ENCODE assay signal across 11 cellular contexts in genomic region chr11:2380396-2380795, GRCh38. TPM values are rescaled to one million over a fixed set of nuclear protein-coding genes. Genes with fewer than 3 reads are reported as not detected.
A peak's percentile ranks its signal among the peaks of the same experiment; 100 is the strongest.
DNase-seq lines count a peak whose midpoint lies in the region; ATAC-seq and TF ChIP-seq lines count a peak whose summit lies in the region.
"Had no signal": no experiment of that assay in that cellular context is flagged by ENCODE, and none has a peak within 500 bp of the region (broad histone marks: within the 10 kb centered on the region; RNA-seq: fewer than 3 reads in every experiment).

No MANE protein-coding gene starts in this region.

- peak overlapping the region; percentile 86; the same call in 1 of the 2 replicates for H3K27ac ChIP-seq in BLaER1
- H3K27ac ChIP-seq in MM.1S (ENCODE audit: low read length) = no peak overlapping the region
- H3K27ac ChIP-seq in endodermal cell (ENCODE audit: low read depth, low read length) = no peak overlapping the region
- no peak overlapping the region for H3K27ac ChIP-seq in neuronal stem cell (replicated peaks; ENCODE audit: low read length)
- H3K27ac ChIP-seq: foreskin keratinocyte, HL-60 had no signal

- H3K4me1 Mint-ChIP-seq in endodermal cell = peaks cover 13% of the 10 kb centered on the region

- TF ChIP-seq CTCF in MM.1S (IDR thresholded peaks at IDR 0.05; ENCODE audit: low read length) (no peak), endodermal cell (conservative IDR thresholded peaks at IDR 0.05) (no peak)

- H3K36me3 ChIP-seq in BLaER1 (peaks cover 30% of the 10 kb centered on the region), MM.1S (replicated peaks; ENCODE audit: insufficient read depth, low read length) (no peaks in the 10 kb centered on the region), endodermal cell (ENCODE audit: control insufficient read depth, insufficient read depth, low read length) (peaks cover 4% of the 10 kb centered on the region), neuronal stem cell (replicated peaks in 1 of 2; ENCODE audit: control insufficient read depth in 2 of 2, insufficient read depth in 2 of 2, low read length in 2 of 2) (peaks cover 7 to 40% of the 10 kb centered on the region in 2 donors)

- DNase-seq in MM.1S = no peak
- no peak for DNase-seq in endodermal cell
- no peak for DNase-seq in neuronal stem cell (ENCODE audit: low spot score)
- no peak for DNase-seq in OCI-M1 (lab: John Stamatoyannopoulos, UW)
- DNase-seq: foreskin keratinocyte, NCI-H774 had no signal

- H3K27me3 ChIP-seq in BLaER1 (no peaks in the 10 kb centered on the region), MM.1S (replicated peaks; ENCODE audit: insufficient read depth, low read length) (peaks cover 74% of the 10 kb centered on the region), endodermal cell (ENCODE audit: control insufficient read depth, insufficient read depth, low read length, poor library complexity, severe bottlenecking) (no peaks in the 10 kb centered on the region), neuronal stem cell (ENCODE audit: control insufficient read depth in 3 of 3, insufficient read depth in 3 of 3, low read depth in 1 of 3, low read length in 3 of 3) (no peaks in the 10 kb centered on the region)
- H3K27me3 ChIP-seq: foreskin keratinocyte had no signal

- peak overlapping the region; percentile 97 for H3K23ac ChIP-seq in neuronal stem cell (ENCODE audit: low read depth, low read length, poor library complexity)

- H2AFZ ChIP-seq in MM.1S (ENCODE audit: low read length) = no peak overlapping the region
- H2AFZ ChIP-seq in neuronal stem cell (ENCODE audit: low read length) = no peak overlapping the region

- H3K9me2 ChIP-seq in MM.1S (replicated peaks; ENCODE audit: insufficient read depth, low read length) = no peaks in the 10 kb centered on the region

- WGBS in endodermal cell (ENCODE audit: insufficient coverage in 1 of 2, insufficient read length in 1 of 2), 2 experiments = 87 to 88% methylated on average over 7 to 13 of the region's 13 CpGs
- WGBS in neuronal stem cell (ENCODE audit: extremely low coverage in 2 of 2, insufficient read length in 2 of 2, insufficient replicate concordance in 1 of 2), 2 donors = no CpG with 5 or more reads among the region's 13 CpGs

- H3K27me3 Mint-ChIP-seq in endodermal cell (ENCODE audit: insufficient read depth) = peaks cover 2% of the 10 kb centered on the region

- H3K79me2 ChIP-seq in MM.1S (ENCODE audit: low read length) = no peaks in the 10 kb centered on the region

- no peak overlapping the region for H2BK15ac ChIP-seq in neuronal stem cell (ENCODE audit: low read length)

- H3K9ac ChIP-seq in BLaER1 (no peak overlapping the region), MM.1S (ENCODE audit: low read length) (no peak overlapping the region), endodermal cell (ENCODE audit: extremely low read depth, low read length, poor library complexity, severe bottlenecking) (no peak overlapping the region), neuronal stem cell (ENCODE audit: low read depth, low read length, poor library complexity) (no peak overlapping the region)

- peaks cover 14% of the 10 kb centered on the region; the same call in 1 of the 2 replicates for H3K9me3 ChIP-seq in BLaER1
- no peaks in the 10 kb centered on the region for H3K9me3 ChIP-seq in MM.1S (replicated peaks; ENCODE audit: insufficient read depth, low read length)
- H3K9me3 ChIP-seq in endodermal cell (ENCODE audit: control insufficient read depth, low read length) = no peaks in the 10 kb centered on the region
- no peaks in the 10 kb centered on the region for H3K9me3 ChIP-seq in neuronal stem cell (replicated peaks in 1 of 2; ENCODE audit: control insufficient read depth in 2 of 2, insufficient read depth in 1 of 2, low read depth in 1 of 2, low read length in 2 of 2)

- no peak overlapping the region for H4K8ac ChIP-seq in neuronal stem cell (ENCODE audit: low read depth, low read length)

- H4K20me1 ChIP-seq in BLaER1 (peaks cover 88% of the 10 kb centered on the region), MM.1S (ENCODE audit: insufficient read depth, low read length) (no peaks in the 10 kb centered on the region)

- no peaks in the 10 kb centered on the region; the same call in 1 of the 2 replicates for H3F3A ChIP-seq in MM.1S (ENCODE audit: insufficient read depth, low read length)

- peak overlapping the region; percentile 98 for H3K4me2 ChIP-seq in BLaER1
- H3K4me2 ChIP-seq in MM.1S (ENCODE audit: low read depth, low read length) = peak overlapping the region; percentile 5; the same call in 1 of the 2 replicates
- H3K4me2 ChIP-seq in neuronal stem cell (ENCODE audit: insufficient read depth, low read length, poor library complexity, severe bottlenecking) = no peak overlapping the region

- peaks cover 74% of the 10 kb centered on the region for H3K4me1 ChIP-seq in BLaER1
- H3K4me1 ChIP-seq in MM.1S (ENCODE audit: low read length) = peaks cover 3% of the 10 kb centered on the region; the same call in 1 of the 2 replicates
- no peaks in the 10 kb centered on the region for H3K4me1 ChIP-seq in endodermal cell (ENCODE audit: control insufficient read depth, insufficient read depth, low read length)
- peaks cover 7 to 15% of the 10 kb centered on the region in 2 donors for H3K4me1 ChIP-seq in neuronal stem cell (ENCODE audit: control insufficient read depth in 2 of 2, insufficient read depth in 1 of 2, low read depth in 1 of 2, low read length in 2 of 2)

- peak overlapping the region; percentile 58 for H3K27ac Mint-ChIP-seq in endodermal cell

- H3K4me3 ChIP-seq in BLaER1 (0 out of 2 replicates have a peak overlapping the region, but pooled peaks have one; percentile 56), MM.1S (ENCODE audit: low read length) (no peak overlapping the region), endodermal cell (ENCODE audit: low read length) (no peak overlapping the region), neuronal stem cell (ENCODE audit: low read length in 2 of 2) (no peak overlapping the region)

- H3K4ac ChIP-seq in neuronal stem cell (ENCODE audit: low read length) = peak overlapping the region; percentile 66

- H3K36me3 Mint-ChIP-seq in endodermal cell (ENCODE audit: low read depth) = peaks cover 6% of the 10 kb centered on the region

- H2AK5ac ChIP-seq in neuronal stem cell (ENCODE audit: low read depth, low read length) = no peak overlapping the region

- H4K91ac ChIP-seq in neuronal stem cell (ENCODE audit: low read depth, low read length, poor library complexity) = no peak overlapping the region

- peak overlapping the region; percentile 84 for H2BK12ac ChIP-seq in neuronal stem cell (ENCODE audit: low read length)

- H2BK5ac ChIP-seq in neuronal stem cell (ENCODE audit: low read length) = peak overlapping the region; percentile 39

- no peaks in the 10 kb centered on the region for H3K9me3 Mint-ChIP-seq in endodermal cell

- no peak overlapping the region for H3K18ac ChIP-seq in neuronal stem cell (ENCODE audit: low read length)

- no peak overlapping the region for H3K4me3 Mint-ChIP-seq in endodermal cell

- H3K14ac ChIP-seq in neuronal stem cell (ENCODE audit: low read length) = no peak overlapping the region

- no peak overlapping the region for H2BK120ac ChIP-seq in neuronal stem cell (ENCODE audit: low read depth, low read length)

- H3K79me1 ChIP-seq in neuronal stem cell (ENCODE audit: low read depth, low read length) = peaks cover 48% of the 10 kb centered on the region

- ATAC-seq in HG03354 (IDR thresholded peaks at IDR 0.05; ENCODE audit: poor library complexity, severe bottlenecking, unreplicated experiment) (no peak), GM19351 (IDR thresholded peaks at IDR 0.05; ENCODE audit: unreplicated experiment) (no peak), HG03139 (IDR thresholded peaks at IDR 0.05; ENCODE audit: unreplicated experiment) (no peak)
- ATAC-seq: foreskin keratinocyte had no signal

RNA-seq across cellular contexts. Expression of gene CD81, which starts 3.3 kb away (rescaled TPM):
- total RNA-seq in endodermal cell = 100 to 1,000 TPM; 275 to 331 TPM
- polyA plus RNA-seq in endodermal cell (2013, experiment 1 of 2) = 204 TPM
- 188 TPM for polyA plus RNA-seq in endodermal cell (2013, experiment 2 of 2)
- 200 TPM for polyA plus RNA-seq in neuronal stem cell (2013, experiment 1 of 2)
- polyA plus RNA-seq in neuronal stem cell (2013, experiment 2 of 2) = 195 TPM

RNA-seq across cellular contexts. Expression of gene TSSC4, which starts 20.2 kb away (rescaled TPM):
- 10 to 100 TPM; 47.2 to 51.1 TPM for total RNA-seq in endodermal cell
- 27.2 TPM for polyA plus RNA-seq in endodermal cell (2013, experiment 1 of 2)
- 25.0 TPM for polyA plus RNA-seq in endodermal cell (2013, experiment 2 of 2)
- polyA plus RNA-seq in neuronal stem cell (2013, experiment 1 of 2) = 50.8 TPM
- polyA plus RNA-seq in neuronal stem cell (2013, experiment 2 of 2) = 54.1 TPM
